ENCODE assay signal across 1 cellular context in genomic region chr19:1274081-1274851, GRCh38.
TF ChIP-seq lines count a peak whose summit lies in the region.

No MANE protein-coding gene starts in this region.

TF ChIP-seq in K562, 482 proteins besides CTCF, POLR2A, EP300 and RAD21 (continues in another document):
- 0 out of 2 replicates have a peak, but pooled peaks have one; percentile 22 for TF ChIP-seq ZNF445 (CRISPR knock-in tag; IDR thresholded peaks at IDR 0.05; ENCODE audit: low read depth)
- peak; percentile 19; the same call in 1 of the 2 replicates for TF ChIP-seq STAG1 (CRISPR knock-in tag; IDR thresholded peaks at IDR 0.05; ENCODE audit: borderline replicate concordance)
- TF ChIP-seq ZBTB7A (IDR thresholded peaks at IDR 0.05; ENCODE audit: borderline replicate concordance, control insufficient read depth, low read depth, low read length) = peak; percentile 89
- peak; percentile 4 for TF ChIP-seq RBBP5 (IDR thresholded peaks at IDR 0.05; ENCODE audit: borderline replicate concordance, insufficient read depth, low read length, poor library complexity, severe bottlenecking)
- no peak for TF ChIP-seq MLX (CRISPR knock-in tag; conservative IDR thresholded peaks at IDR 0.05)
- TF ChIP-seq RAD51 (IDR thresholded peaks at IDR 0.05; ENCODE audit: borderline replicate concordance, low read depth) = no peak
- no peak for TF ChIP-seq FOSL1 (tag; conservative IDR thresholded peaks at IDR 0.05)
- peak; percentile 78 for TF ChIP-seq TFAP4 (CRISPR knock-in tag; IDR thresholded peaks at IDR 0.05; ENCODE audit: borderline replicate concordance)
- TF ChIP-seq FUS (optimal IDR thresholded peaks at IDR 0.05; ENCODE audit: low read depth, low read length) = peak; percentile 57
- no peak for TF ChIP-seq ZNF778 (CRISPR knock-in tag; IDR thresholded peaks at IDR 0.05)
- TF ChIP-seq L3MBTL2 (IDR thresholded peaks at IDR 0.05) = peak; percentile 79; the same call in 1 of the 2 replicates
- no peak for TF ChIP-seq ZNF668 (CRISPR knock-in tag; IDR thresholded peaks at IDR 0.05)
- TF ChIP-seq THAP7 (CRISPR knock-in tag; IDR thresholded peaks at IDR 0.05) = no peak
- TF ChIP-seq FOXJ3 (CRISPR knock-in tag; IDR thresholded peaks at IDR 0.05) = no peak
- no peak for TF ChIP-seq ZNF217 (CRISPR knock-in tag; IDR thresholded peaks at IDR 0.05)
- TF ChIP-seq ZKSCAN1 (IDR thresholded peaks at IDR 0.05; ENCODE audit: low read depth, low read length) = 0 out of 2 replicates have a peak, but pooled peaks have one; percentile 21
- peak in 1 of 3 experiments; percentile 45 for TF ChIP-seq YY1 (IDR thresholded peaks at IDR 0.05; ENCODE audit: borderline replicate concordance in 1 of 3, control insufficient read depth in 1 of 3, extremely low read depth in 1 of 3, insufficient read depth in 3 of 3, insufficient read length in 1 of 3, insufficient replicate concordance in 2 of 3, low read depth in 1 of 3, low read length in 2 of 3)
- no peak for TF ChIP-seq CCAR2 (IDR thresholded peaks at IDR 0.05; ENCODE audit: low read depth, low read length)
- TF ChIP-seq MEF2D (tag; conservative IDR thresholded peaks at IDR 0.05; ENCODE audit: low read depth) = no peak
- TF ChIP-seq SRSF7 (optimal IDR thresholded peaks at IDR 0.05; ENCODE audit: low read depth, low read length) = no peak
- no peak for TF ChIP-seq MYBL2 (IDR thresholded peaks at IDR 0.05; ENCODE audit: low read depth)
- TF ChIP-seq MYBL2 (CRISPR knock-in tag; IDR thresholded peaks at IDR 0.05; ENCODE audit: borderline replicate concordance) = no peak
- no peak for TF ChIP-seq THRB (CRISPR knock-in tag; conservative IDR thresholded peaks at IDR 0.05)
- no peak for TF ChIP-seq SP2 (IDR thresholded peaks at IDR 0.05; ENCODE audit: extremely low read depth, low read depth, low read length, poor library complexity, severe bottlenecking)
- no peak for TF ChIP-seq CLOCK (CRISPR knock-in tag; IDR thresholded peaks at IDR 0.05; ENCODE audit: borderline replicate concordance)
- no peak for TF ChIP-seq ZFP1 (CRISPR knock-in tag; IDR thresholded peaks at IDR 0.05)
- TF ChIP-seq ELK3 (CRISPR knock-in tag; IDR thresholded peaks at IDR 0.05) = no peak
- TF ChIP-seq E2F4 (CRISPR knock-in tag; IDR thresholded peaks at IDR 0.05; ENCODE audit: low read depth) = no peak
- TF ChIP-seq SNAPC5 (CRISPR knock-in tag; IDR thresholded peaks at IDR 0.05) = no peak
- no peak for TF ChIP-seq ZNF76 (CRISPR knock-in tag; IDR thresholded peaks at IDR 0.05; ENCODE audit: borderline replicate concordance)
- no peak for TF ChIP-seq ZNF592 (IDR thresholded peaks at IDR 0.05)
- peak; percentile 9; the same call in 1 of the 2 replicates for TF ChIP-seq ZNF609 (CRISPR knock-in tag; IDR thresholded peaks at IDR 0.05; ENCODE audit: borderline replicate concordance)
- TF ChIP-seq TAF15 (IDR thresholded peaks at IDR 0.05; ENCODE audit: low read depth, low read length) = 0 out of 2 replicates have a peak, but pooled peaks have one; percentile 21
- no peak for TF ChIP-seq ZNF79 (CRISPR knock-in tag; IDR thresholded peaks at IDR 0.05; ENCODE audit: low read depth)
- TF ChIP-seq KLF1 (tag; IDR thresholded peaks at IDR 0.05) = no peak
- peak; percentile 19; the same call in 1 of the 2 replicates for TF ChIP-seq DMBX1 (CRISPR knock-in tag; IDR thresholded peaks at IDR 0.05; ENCODE audit: borderline replicate concordance)
- TF ChIP-seq KAT7 (CRISPR knock-in tag; IDR thresholded peaks at IDR 0.05; ENCODE audit: borderline replicate concordance) = 0 out of 2 replicates have a peak, but pooled peaks have one; percentile 79
- TF ChIP-seq WHSC1 (IDR thresholded peaks at IDR 0.05; ENCODE audit: low read length) = no peak
- TF ChIP-seq KDM5B (IDR thresholded peaks at IDR 0.05; ENCODE audit: insufficient replicate concordance, low read depth, low read length) = peak; percentile 33
- no peak for TF ChIP-seq SMAD3 (CRISPR knock-in tag; conservative IDR thresholded peaks at IDR 0.05)
- TF ChIP-seq CBFA2T3 (IDR thresholded peaks at IDR 0.05) = no peak
- peak; percentile 61; the same call in 1 of the 2 replicates for TF ChIP-seq ZNF644 (tag; IDR thresholded peaks at IDR 0.05; ENCODE audit: low read depth)
- TF ChIP-seq ZNF197 (CRISPR knock-in tag; IDR thresholded peaks at IDR 0.05; ENCODE audit: low read depth) = no peak
- no peak for TF ChIP-seq BDP1 (IDR thresholded peaks at IDR 0.05; ENCODE audit: insufficient read depth, insufficient read length)
- no peak for TF ChIP-seq ZNF354B (CRISPR knock-in tag; IDR thresholded peaks at IDR 0.05)
- TF ChIP-seq MAFK (IDR thresholded peaks at IDR 0.05; ENCODE audit: low read length) = no peak
- TF ChIP-seq FOXP1 (CRISPR knock-in tag; IDR thresholded peaks at IDR 0.05) = no peak
